Comparison of ENCODE assay signal across 7 cellular contexts in the genomic region with DNA sequence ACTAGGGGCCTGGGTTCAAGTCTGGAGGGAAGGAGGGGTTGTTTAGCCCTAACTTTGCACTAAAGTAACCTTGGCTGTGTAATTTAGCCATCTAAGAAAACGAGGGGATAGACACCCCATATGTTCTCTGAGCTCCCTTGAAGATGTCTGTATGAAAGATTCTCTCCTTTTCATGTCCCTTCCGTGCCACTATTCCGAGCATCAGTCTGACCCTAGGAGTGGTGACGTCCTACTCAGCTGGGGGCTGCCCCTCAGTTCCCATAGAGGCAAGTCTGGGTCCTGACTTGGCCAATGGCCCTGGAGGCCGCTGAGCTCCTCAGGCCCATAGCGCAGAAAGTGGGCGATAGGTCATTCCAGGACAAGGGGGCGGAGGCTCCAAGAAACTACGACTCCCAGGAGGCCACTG. TPM values are rescaled to one million over a fixed set of nuclear protein-coding genes. Genes with fewer than 3 reads are reported as not detected.
DNase-seq lines count a peak whose midpoint lies in the region; ATAC-seq, FAIRE-seq and TF ChIP-seq lines count a peak whose summit lies in the region.

No MANE protein-coding gene starts in this region.

- peak overlapping the region; percentile 50 for H3K9ac ChIP-seq in IMR-90 (ENCODE audit: low read depth, low read length)
- H3K9ac ChIP-seq in keratinocyte (ENCODE audit: control insufficient read depth, extremely low read depth, insufficient read depth, low read length) = peak overlapping the region; percentile 39

- no peak for DNase-seq in IMR-90
- DNase-seq in activated naive CD8-positive, alpha-beta T cell treated with anti-CD3 and anti-CD28 coated beads, Interleukin-2, amount 50 U/mL, for 24 hours = no peak
- DNase-seq in keratinocyte (ENCODE audit: low read depth, low spot score) = no peak
- no peak for DNase-seq in suprapubic skin (ENCODE audit: low spot score in 2 of 2)
- DNase-seq in SK-N-DZ (ENCODE audit: low spot score) = no peak

- no peaks in the 10 kb centered on the region for H3K27me3 Mint-ChIP-seq in activated naive CD8-positive, alpha-beta T cell treated with anti-CD3 and anti-CD28 coated beads, Interleukin-2, amount 50 U/mL, for 24 hours

- peak overlapping the region; percentile 7; the same call in 1 of the 2 replicates for H3K56ac ChIP-seq in IMR-90 (ENCODE audit: extremely low read depth, insufficient read depth, low read length)

- H3K4me2 ChIP-seq in IMR-90 (ENCODE audit: low read depth, low read length) = peak overlapping the region; percentile 80
- peak overlapping the region; percentile 84 for H3K4me2 ChIP-seq in keratinocyte (ENCODE audit: control insufficient read depth, extremely low read depth, insufficient read depth, low read depth, low read length)

- 32% methylated on average over 4 of the region's 9 CpGs; no CpG with 5 or more reads in 1 of the 2 experiments for WGBS in IMR-90 (ENCODE audit: extremely low coverage in 2 of 2, insufficient read length in 1 of 2), 2 experiments
- 21% methylated on average over 9 of the region's 9 CpGs for WGBS in suprapubic skin

- peak overlapping the region; percentile 96 for H4K5ac ChIP-seq in IMR-90 (ENCODE audit: low read depth, low read length)

- in situ Hi-C loops in IMR-90 (cut with MboI; ENCODE audit: low sequenced_read_pairs) = loop anchor here (10.0 kb wide), 1 partner anchor 139 kb away; no protein-coding TSS in a partner anchor

- ATAC-seq in IMR-90 (ENCODE audit: low read depth) (no peak), HG02840 (IDR thresholded peaks at IDR 0.05; ENCODE audit: low FRiP score, unreplicated experiment) (no peak), GM18909 (IDR thresholded peaks at IDR 0.05; ENCODE audit: poor library complexity, unreplicated experiment) (no peak)
- no peak for ATAC-seq in activated naive CD8-positive, alpha-beta T cell treated with anti-CD3 and anti-CD28 coated beads, Interleukin-2, amount 50 U/mL, for 24 hours

- POLR2A ChIA-PET in IMR-90 (lab: Charles Lee; ENCODE audit: unreplicated experiment) = no interaction called here

- H3K4ac ChIP-seq in IMR-90 (ENCODE audit: low read depth, low read length) = peak overlapping the region; percentile 93

- peaks cover 4% of the 10 kb centered on the region for H3K4me1 ChIP-seq in IMR-90 (ENCODE audit: control insufficient read depth, insufficient read depth, low read length)
- H3K4me1 ChIP-seq in keratinocyte (ENCODE audit: control insufficient read depth, extremely low read depth, insufficient read depth, low read length) = peaks cover 37% of the 10 kb centered on the region
- peaks cover 39% of the 10 kb centered on the region for H3K4me1 ChIP-seq in suprapubic skin

- peak overlapping the region; percentile 86; the same call in 2 of the 3 replicates for H2BK15ac ChIP-seq in IMR-90 (ENCODE audit: low read depth, low read length)

- peak overlapping the region; percentile 84 for H2BK5ac ChIP-seq in IMR-90 (ENCODE audit: low read depth, low read length, poor library complexity, severe bottlenecking)

- CTCF ChIA-PET in IMR-90 (lab: Yijun Ruan, JAX) = no interaction called here

- H3K27ac ChIP-seq in IMR-90 (ENCODE audit: insufficient read depth, low read length) = peak overlapping the region; percentile 68
- H3K27ac ChIP-seq in keratinocyte (ENCODE audit: control insufficient read depth, insufficient read depth, low read length) = peak overlapping the region; percentile 74
- peak overlapping the region; percentile 94 for H3K27ac ChIP-seq in suprapubic skin

- H3K79me2 ChIP-seq in keratinocyte (ENCODE audit: control insufficient read depth, insufficient read depth, low read length) = peaks cover 63% of the 10 kb centered on the region

- H3K36me3 ChIP-seq in IMR-90 (ENCODE audit: control insufficient read depth, insufficient read depth, low read length) = no peaks in the 10 kb centered on the region
- peaks cover 3 to 7% of the 10 kb centered on the region in 2 experiments for H3K36me3 ChIP-seq in keratinocyte (ENCODE audit: control insufficient read depth in 2 of 2, extremely low read depth in 1 of 2, insufficient read depth in 2 of 2, low read length in 2 of 2)
- no peaks in the 10 kb centered on the region for H3K36me3 ChIP-seq in suprapubic skin

- peak overlapping the region; percentile 65 for H3K14ac ChIP-seq in IMR-90 (replicated peaks; ENCODE audit: low read depth, low read length)

- no peaks in the 10 kb centered on the region for H3K27me3 ChIP-seq in IMR-90 (ENCODE audit: control insufficient read depth, insufficient read depth, low read length)
- no peaks in the 10 kb centered on the region for H3K27me3 ChIP-seq in keratinocyte (ENCODE audit: control insufficient read depth, extremely low read depth, insufficient read depth, low read length)
- no peaks in the 10 kb centered on the region for H3K27me3 ChIP-seq in suprapubic skin

- FAIRE-seq in keratinocyte (lab: Jason Lieb, UNC) = no peak

- peak overlapping the region; percentile 98 for H4K8ac ChIP-seq in IMR-90 (ENCODE audit: low read depth in 2 of 2, low read length in 2 of 2)

- no peak for TF ChIP-seq EP300 in suprapubic skin (IDR thresholded peaks at IDR 0.05)

- peak overlapping the region; percentile 96 for H4K91ac ChIP-seq in IMR-90 (ENCODE audit: insufficient read depth, low read depth, low read length)

- H3K18ac ChIP-seq in IMR-90 (ENCODE audit: low read depth, low read length) = peak overlapping the region; percentile 84

- peak overlapping the region; percentile 44 for H3K4me3 ChIP-seq in IMR-90 (ENCODE audit: insufficient read depth, low read depth, low read length)
- peak overlapping the region; percentile 13 to 73 (median 52) for H3K4me3 ChIP-seq in keratinocyte (ENCODE audit: control insufficient read depth in 2 of 3, extremely low read depth in 1 of 3, insufficient read depth in 2 of 3, low read depth in 1 of 3, low read length in 3 of 3)
- H3K4me3 ChIP-seq in suprapubic skin = peak overlapping the region; percentile 70

- H2BK20ac ChIP-seq in IMR-90 (ENCODE audit: low read depth, low read length) = peak overlapping the region; percentile 60; the same call in 1 of the 2 replicates

- dilution Hi-C loops in IMR-90 (cut with HindIII; ENCODE audit: low sequenced_read_pairs, unreplicated experiment) = no loop called here
- dilution Hi-C loops in keratinocyte (cut with MboI; ENCODE audit: extremely low pct_ligation_motif_present, low sequenced_read_pairs) = no loop called here

- H2AK9ac ChIP-seq in IMR-90 (replicated peaks; ENCODE audit: low read depth, low read length, poor library complexity) = peak overlapping the region; percentile 94

- H3K9me1 ChIP-seq in IMR-90 (ENCODE audit: insufficient read depth, low read length) = peaks cover 2% of the 10 kb centered on the region
- H3K9me1 ChIP-seq in keratinocyte (ENCODE audit: control insufficient read depth, extremely low read depth, insufficient read depth, low read length) = no peaks in the 10 kb centered on the region

- H3K36me3 Mint-ChIP-seq in activated naive CD8-positive, alpha-beta T cell treated with anti-CD3 and anti-CD28 coated beads, Interleukin-2, amount 50 U/mL, for 24 hours (ENCODE audit: low read depth) = no peaks in the 10 kb centered on the region

- peak overlapping the region; percentile 79 for H2BK120ac ChIP-seq in IMR-90 (ENCODE audit: low read depth, low read length)

- TF ChIP-seq POLR2A in IMR-90 (IDR thresholded peaks at IDR 0.05; ENCODE audit: low read depth, low read length) (no peak), suprapubic skin (IDR thresholded peaks at IDR 0.05) (no peak)

- H2AFZ ChIP-seq in IMR-90 (replicated peaks; ENCODE audit: low read length, poor library complexity) (peak overlapping the region; percentile 99), keratinocyte (ENCODE audit: control insufficient read depth, low read length) (peak overlapping the region; percentile 56)

- H4K20me1 ChIP-seq in IMR-90 (ENCODE audit: insufficient read depth, low read length) (0 out of 2 replicates have a peak, but pooled peaks cover 2% of the 10 kb centered on the region), keratinocyte (ENCODE audit: control insufficient read depth, extremely low read depth, insufficient read depth, low read length) (no peaks in the 10 kb centered on the region)

- TF ChIP-seq RAD21 in IMR-90 (IDR thresholded peaks at IDR 0.05; ENCODE audit: low read length) = no peak

- H3K9me3 ChIP-seq in IMR-90 (ENCODE audit: control insufficient read depth, insufficient read depth, low read length) (no peaks in the 10 kb centered on the region), keratinocyte (ENCODE audit: control insufficient read depth, low read depth, low read length) (no peaks in the 10 kb centered on the region), suprapubic skin (no peaks in the 10 kb centered on the region)

- H2AK5ac ChIP-seq in IMR-90 (ENCODE audit: low read depth, low read length) = peak overlapping the region; percentile 38

- no peak for TF ChIP-seq CTCF in IMR-90 (conservative IDR thresholded peaks at IDR 0.05; ENCODE audit: low read depth, low read length)
- no peak for TF ChIP-seq CTCF in keratinocyte (optimal IDR thresholded peaks at IDR 0.05 in 1 of 3, IDR thresholded peaks at IDR 0.05 in 1 of 3, conservative IDR thresholded peaks at IDR 0.05 in 1 of 3; ENCODE audit: extremely low read depth in 1 of 3, insufficient read depth in 2 of 3, low read length in 3 of 3)
- no peak for TF ChIP-seq CTCF in suprapubic skin (IDR thresholded peaks at IDR 0.05)

- peaks cover 10 to 24% of the 10 kb centered on the region in 2 experiments for H3K79me1 ChIP-seq in IMR-90 (ENCODE audit: low read depth in 1 of 2, low read length in 2 of 2)

- H3K9me3 Mint-ChIP-seq in activated naive CD8-positive, alpha-beta T cell treated with anti-CD3 and anti-CD28 coated beads, Interleukin-2, amount 50 U/mL, for 24 hours = no peaks in the 10 kb centered on the region

- peak overlapping the region; percentile 82 for H3K4me3 Mint-ChIP-seq in activated naive CD8-positive, alpha-beta T cell treated with anti-CD3 and anti-CD28 coated beads, Interleukin-2, amount 50 U/mL, for 24 hours

- intact Hi-C loops in IMR-90 (cut with micrococcal nuclease) = loop anchor here (10.0 kb wide), 1 partner anchor 541 kb away; a partner anchor contains a TSS

- no TSS peak for BruUV-seq in IMR-90 (replicated peaks; lab: Mats Ljungman, UMichigan)

- H3K4me1 Mint-ChIP-seq in activated naive CD8-positive, alpha-beta T cell treated with anti-CD3 and anti-CD28 coated beads, Interleukin-2, amount 50 U/mL, for 24 hours = peaks cover 30% of the 10 kb centered on the region

- H3K27ac Mint-ChIP-seq in activated naive CD8-positive, alpha-beta T cell treated with anti-CD3 and anti-CD28 coated beads, Interleukin-2, amount 50 U/mL, for 24 hours = peak overlapping the region; percentile 94

- peak overlapping the region; percentile 55 for H3K23ac ChIP-seq in IMR-90 (ENCODE audit: low read depth, low read length)

RNA-seq across cellular contexts. Expression of a gene that starts 0.8 kb away (rescaled TPM):
- total RNA-seq in IMR-90 (2012; rRNA removed) = 4.3 and 6.7 TPM in 2 replicates
- polyA plus RNA-seq in IMR-90 (2012; rRNA removed) = 4.3 and 5.4 TPM in 2 replicates
- polyA plus RNA-seq in IMR-90 (2012; cell fraction: cytosol; rRNA removed) = 1.5 and 1.8 TPM in 2 replicates
- 10.1 and 27.3 TPM in 2 replicates for polyA plus RNA-seq in IMR-90 (2012; cell fraction: nucleus; rRNA removed; ENCODE audit: low replicate concordance)
- 12.7 to 18.6 TPM (median 17.0 TPM) in 3 replicates for polyA plus RNA-seq in keratinocyte
- 17.6 TPM for polyA plus RNA-seq in keratinocyte (2011; ENCODE audit: low read depth)
- 8.4 and 9.9 TPM in 2 replicates for polyA plus RNA-seq in keratinocyte (2011; cell fraction: cytosol; rRNA removed)
- polyA plus RNA-seq in keratinocyte (2011; cell fraction: nucleus; rRNA removed) = 39.7 and 42.2 TPM in 2 replicates
- polyA plus RNA-seq in keratinocyte (2012; ENCODE audit: low replicate concordance) = 13.8 and 14.0 TPM in 2 replicates
- 24.8 to 50.3 TPM (median 36.8 TPM) in 3 replicates for polyA minus RNA-seq in keratinocyte
- polyA minus RNA-seq in keratinocyte (2011; cell fraction: cytosol; rRNA and poly(A)+ RNA removed) = 14.0 TPM
- polyA minus RNA-seq in keratinocyte (2011; cell fraction: nucleus; rRNA and poly(A)+ RNA removed) = 40.6 and 81.8 TPM in 2 replicates
- total RNA-seq in suprapubic skin = 10 to 100 TPM; 35.3 to 99.2 (median 40.4) TPM
- polyA plus RNA-seq in SK-N-DZ (2014; cell fraction: cytosol; rRNA removed) = 3.0 and 3.1 TPM in 2 replicates
- polyA plus RNA-seq in SK-N-DZ (2014; cell fraction: nucleus; rRNA removed) = 9.2 and 17.3 TPM in 2 replicates
